Comparison of ENCODE assay signal across 11 cellular contexts in genomic region chr3:42497009-42497731, GRCh38. TPM values are rescaled to one million over a fixed set of nuclear protein-coding genes. Genes with fewer than 3 reads are reported as not detected.
DNase-seq lines count a peak whose midpoint lies in the region; ATAC-seq, FAIRE-seq and TF ChIP-seq lines count a peak whose summit lies in the region.
"Had no signal": no experiment of that assay in that cellular context is flagged by ENCODE, and none has a peak within 500 bp of the region (broad histone marks: within the 10 kb centered on the region; RNA-seq: fewer than 3 reads in every experiment).

No MANE protein-coding gene starts in this region.

- WGBS in mesenchymal stem cell: 56% methylated on average over 8 of the region's 13 CpGs

- H3K23ac ChIP-seq in mesenchymal stem cell (ENCODE audit: low read length in 2 of 2): peak overlapping the region in 1 of 2 experiments; percentile 9

- H3K4me1 ChIP-seq in BLaER1 (peaks cover 45% of the 10 kb centered on the region), mesenchymal stem cell (ENCODE audit: control insufficient read depth, insufficient read depth, low read depth, low read length) (peaks cover 15% of the 10 kb centered on the region)

- peak overlapping the region; percentile 60 for H2AFZ ChIP-seq in mesenchymal stem cell (ENCODE audit: low read depth, low read length)

- H3K4me2 ChIP-seq in BLaER1: peak overlapping the region; percentile 37
- H3K4me2 ChIP-seq in mesenchymal stem cell (ENCODE audit: low read length, poor library complexity, severe bottlenecking): peak overlapping the region; percentile 43

- H3K9me3 ChIP-seq in BLaER1 (no peaks in the 10 kb centered on the region), mesenchymal stem cell (ENCODE audit: control insufficient read depth, low read length) (peaks cover 4% of the 10 kb centered on the region)
- H3K9me3 ChIP-seq: heart right ventricle had no signal

- peak; percentile 20 for FAIRE-seq in HTR-8/SVneo (lab: Jason Lieb, UNC)

- H4K20me1 ChIP-seq in BLaER1: no peaks in the 10 kb centered on the region

- H3K18ac ChIP-seq in mesenchymal stem cell (ENCODE audit: low read depth in 1 of 2, low read length in 2 of 2): peak overlapping the region in 1 of 2 experiments; percentile 92

- DNase-seq in HTR-8/SVneo (ENCODE audit: insufficient read length, low spot score) (peak; percentile 34), T47D (ENCODE audit: low read depth in 1 of 2, low spot score in 1 of 2) (peak; percentile 37 to 74), mesenchymal stem cell (peak; percentile 93), NCI-H510A (lab: John Stamatoyannopoulos, UW) (no peak)
- DNase-seq: DMS53, heart right ventricle, SHP77 treated with DMSO at 0.1 percent for 48 hours had no signal

- H3K9ac ChIP-seq in BLaER1 (no peak overlapping the region), mesenchymal stem cell (ENCODE audit: low read length) (no peak overlapping the region)

- ATAC-seq in HG02571 (IDR thresholded peaks at IDR 0.05; ENCODE audit: unreplicated experiment) (no peak), SK-N-SH treated with all-trans-retinoic acid at 6 μM for 48 hours (no peak), HG03159 (IDR thresholded peaks at IDR 0.05; ENCODE audit: unreplicated experiment) (no peak)

- no peak overlapping the region for H2BK120ac ChIP-seq in mesenchymal stem cell (ENCODE audit: low read depth, low read length)

- no peak overlapping the region for H2BK5ac ChIP-seq in mesenchymal stem cell (ENCODE audit: low read depth, low read length, poor library complexity, severe bottlenecking)

- no peak overlapping the region for H2BK15ac ChIP-seq in mesenchymal stem cell (ENCODE audit: low read depth, poor library complexity, severe bottlenecking)

- H4K91ac ChIP-seq in mesenchymal stem cell (ENCODE audit: low read length): no peak overlapping the region

- H3K36me3 ChIP-seq in BLaER1: no peaks in the 10 kb centered on the region
- no peaks in the 10 kb centered on the region for H3K36me3 ChIP-seq in mesenchymal stem cell (ENCODE audit: control insufficient read depth in 1 of 2, insufficient read depth in 2 of 2, low read depth in 1 of 2, low read length in 2 of 2)
- H3K36me3 ChIP-seq: heart right ventricle had no signal

- H3K27me3 ChIP-seq in BLaER1: peaks cover 36% of the 10 kb centered on the region
- peaks cover 22 to 70% of the 10 kb centered on the region in 2 experiments for H3K27me3 ChIP-seq in mesenchymal stem cell (ENCODE audit: control insufficient read depth in 1 of 2, insufficient read depth in 1 of 2, low read length in 2 of 2)

- peak overlapping the region in 1 of 2 experiments; percentile 83 for H2BK12ac ChIP-seq in mesenchymal stem cell (ENCODE audit: low read length in 2 of 2)

- H4K8ac ChIP-seq in mesenchymal stem cell (ENCODE audit: low read length): no peak overlapping the region

- H3K27ac ChIP-seq in BLaER1 (no peak overlapping the region), mesenchymal stem cell (ENCODE audit: low read length, poor library complexity, severe bottlenecking) (peak overlapping the region; percentile 71)

- H3K4ac ChIP-seq in mesenchymal stem cell (ENCODE audit: low read depth in 1 of 2, low read length in 2 of 2): no peak overlapping the region

- H3K4me3 ChIP-seq in BLaER1 (no peak overlapping the region), mesenchymal stem cell (ENCODE audit: insufficient read depth in 1 of 2, low read depth in 1 of 2, low read length in 2 of 2) (no peak overlapping the region)
- H3K4me3 ChIP-seq: heart right ventricle had no signal

- in situ Hi-C loops in T47D (cut with HindIII; ENCODE audit: low pct_unique_long_range_greater_than_20kb, low sequenced_read_pairs): no loop called here

- peak overlapping the region; percentile 5 for H2AK5ac ChIP-seq in mesenchymal stem cell (ENCODE audit: low read length, severe bottlenecking)

- peak overlapping the region in 1 of 2 experiments; percentile 78 for H3K14ac ChIP-seq in mesenchymal stem cell (ENCODE audit: low read length in 2 of 2)

- H3K79me1 ChIP-seq in mesenchymal stem cell (replicated peaks; ENCODE audit: low read length, poor library complexity, severe bottlenecking): no peaks in the 10 kb centered on the region

TF ChIP-seq in SK-N-SH treated with all-trans-retinoic acid at 6 μM for 48 hours, 23 proteins besides CTCF, POLR2A, EP300 and RAD21:
- TF ChIP-seq RARB (CRISPR knock-in tag; IDR thresholded peaks at IDR 0.05) (no peak), TCF4 (CRISPR knock-in tag; IDR thresholded peaks at IDR 0.05; ENCODE audit: borderline replicate concordance) (no peak), ZFP3 (CRISPR knock-in tag; IDR thresholded peaks at IDR 0.05) (no peak), ESRRG (CRISPR knock-in tag; IDR thresholded peaks at IDR 0.05) (no peak)

RNA-seq across cellular contexts. Expression of gene VIPR1, which starts 5.3 kb away (rescaled TPM):
- polyA plus RNA-seq in mesenchymal stem cell (2013, experiment 1 of 2): 3.8 TPM
- 3.9 TPM for polyA plus RNA-seq in mesenchymal stem cell (2013, experiment 2 of 2)
